In genomic region chr22:28279888-28280287, GRCh38 we compare ENCODE assay signal across 26 cellular contexts.
"Had no signal": no experiment of that assay in that cellular context is flagged by ENCODE, and none has a peak within 500 bp of the region (broad histone marks: within the 10 kb centered on the region; RNA-seq: fewer than 3 reads in every experiment).

No MANE protein-coding gene starts in this region.

- DNase-seq: activated T-cell treated with anti-CD3 and anti-CD28 coated beads, Interleukin-2, amount 50 U/mL, for 1 hour; adrenal gland; brain microvascular endothelial cell; caudate nucleus; dermis blood vessel endothelial cell; effector CD8-positive, alpha-beta T cell; gastrocnemius medialis; heart left ventricle; kidney; naive thymus-derived CD4-positive, alpha-beta T cell; occipital lobe; posterior cingulate gyrus; right lobe of liver; stimulated activated CD4-positive, alpha-beta T cell treated with anti-CD3 and anti-CD28 coated beads, Interleukin-2, amount 100 ng/mL, for 24 hours; stomach; T-helper 1 cell; transverse colon had no signal

- ATAC-seq: activated naive CD4-positive, alpha-beta T cell treated with anti-CD3 and anti-CD28 coated beads, Interleukin-2, amount 50 U/mL, for 72 hours; gastrocnemius medialis; heart left ventricle; left lobe of liver; naive thymus-derived CD4-positive, alpha-beta T cell; right lobe of liver; stimulated activated effector memory CD8-positive, alpha-beta T cell treated with anti-CD3 and anti-CD28 coated beads, Interleukin-12 subunit alpha, Interleukin-12 subunit beta, amount 100 ng/mL, for 72 hours; WTC11 had no signal

- H3K27ac ChIP-seq: adrenal gland, ascending aorta, brain microvascular endothelial cell, gastrocnemius medialis, heart left ventricle, right lobe of liver, skin epidermis, stomach, suprapubic skin, transverse colon had no signal

- H3K4me1 ChIP-seq: adrenal gland, stomach had no signal

- H3K36me3 Mint-ChIP-seq: activated naive CD4-positive, alpha-beta T cell treated with anti-CD3 and anti-CD28 coated beads, Interleukin-2, amount 50 U/mL, for 72 hours; stimulated activated effector memory CD8-positive, alpha-beta T cell treated with anti-CD3 and anti-CD28 coated beads, Interleukin-12 subunit alpha, Interleukin-12 subunit beta, amount 100 ng/mL, for 72 hours; WTC11 had no signal

- H3K4me3 Mint-ChIP-seq: naive thymus-derived CD4-positive, alpha-beta T cell; neural crest cell; stimulated activated effector memory CD8-positive, alpha-beta T cell treated with anti-CD3 and anti-CD28 coated beads, Interleukin-12 subunit alpha, Interleukin-12 subunit beta, amount 100 ng/mL, for 72 hours; WTC11 had no signal

- H3K9me3 Mint-ChIP-seq: activated naive CD4-positive, alpha-beta T cell treated with anti-CD3 and anti-CD28 coated beads, Interleukin-2, amount 50 U/mL, for 72 hours; neural crest cell; stimulated activated effector memory CD8-positive, alpha-beta T cell treated with anti-CD3 and anti-CD28 coated beads, Interleukin-12 subunit alpha, Interleukin-12 subunit beta, amount 100 ng/mL, for 72 hours; WTC11 had no signal

- H3K9me3 ChIP-seq: adrenal gland, ascending aorta, gastrocnemius medialis, heart left ventricle, right lobe of liver, stomach, suprapubic skin, transverse colon had no signal

- H3K27ac Mint-ChIP-seq: activated naive CD4-positive, alpha-beta T cell treated with anti-CD3 and anti-CD28 coated beads, Interleukin-2, amount 50 U/mL, for 72 hours; naive thymus-derived CD4-positive, alpha-beta T cell; stimulated activated effector memory CD8-positive, alpha-beta T cell treated with anti-CD3 and anti-CD28 coated beads, Interleukin-12 subunit alpha, Interleukin-12 subunit beta, amount 100 ng/mL, for 72 hours; WTC11 had no signal

- H3K27me3 ChIP-seq: adrenal gland, ascending aorta, brain microvascular endothelial cell, gastrocnemius medialis, heart left ventricle, right lobe of liver, stomach, suprapubic skin, transverse colon had no signal

- H3K36me3 ChIP-seq: adrenal gland, ascending aorta, brain microvascular endothelial cell, gastrocnemius medialis, heart left ventricle, right lobe of liver, stomach, suprapubic skin, transverse colon had no signal

- H3K4me3 ChIP-seq: adrenal gland, ascending aorta, gastrocnemius medialis, heart left ventricle, lung, right lobe of liver, skin epidermis, stomach, suprapubic skin, transverse colon had no signal

- H3K4me1 Mint-ChIP-seq: neural crest cell; stimulated activated effector memory CD8-positive, alpha-beta T cell treated with anti-CD3 and anti-CD28 coated beads, Interleukin-12 subunit alpha, Interleukin-12 subunit beta, amount 100 ng/mL, for 72 hours had no signal
